35 cellular contexts compared by ENCODE assay signal in genomic region chr19:35622750-35623149, GRCh38. TPM values are rescaled to one million over a fixed set of nuclear protein-coding genes. Genes with fewer than 3 reads are reported as not detected.
"Had no signal": no experiment of that assay in that cellular context is flagged by ENCODE, and none has a peak within 500 bp of the region (broad histone marks: within the 10 kb centered on the region; RNA-seq: fewer than 3 reads in every experiment).

No MANE protein-coding gene starts in this region.

- H3K36me3 ChIP-seq: right atrium auricular region, transverse colon had no signal

- H3K79me2 ChIP-seq: hepatocyte had no signal

- H3K27ac ChIP-seq: gastroesophageal sphincter, hepatocyte, right atrium auricular region, testis, transverse colon, WERI-Rb-1 had no signal

- FAIRE-seq: endothelial cell of umbilical vein, keratinocyte, urothelium cell line had no signal

- H3K27ac Mint-ChIP-seq: activated CD4-positive, alpha-beta memory T cell treated with anti-CD3 and anti-CD28 coated beads for 36 hours; activated CD4-positive, alpha-beta T cell treated with anti-CD3 and anti-CD28 coated beads, Interleukin-2, amount 10 ng/mL, durations not matched to agents 24 days and 14 days; activated T-helper 2 cell treated with anti-CD3 and anti-CD28 coated beads, Interferon-gamma antibody, Interleukin-2, Interleukin-4, amounts not matched to agents 10 μg/mL and 5 μg/mL and 100 μg/mL, durations not matched to agents 14 hours and 24 hours and 36 hours; mesothelial cell of epicardium had no signal

- H3K9me3 Mint-ChIP-seq: activated CD4-positive, alpha-beta memory T cell treated with anti-CD3 and anti-CD28 coated beads for 36 hours; activated CD4-positive, alpha-beta T cell treated with anti-CD3 and anti-CD28 coated beads, Interleukin-2, amount 10 ng/mL, durations not matched to agents 24 days and 14 days; activated T-cell treated with anti-CD3 and anti-CD28 coated beads, Interleukin-2, amount 50 U/mL, for 4 hours; activated T-helper 2 cell treated with anti-CD3 and anti-CD28 coated beads, Interferon-gamma antibody, Interleukin-2, Interleukin-4, amounts not matched to agents 10 μg/mL and 5 μg/mL and 100 μg/mL, durations not matched to agents 14 hours and 24 hours and 36 hours; mesothelial cell of epicardium; naive B cell; stimulated activated naive B cell treated with anti-CD40 and anti-IgM and Interleukin-4, amounts not matched to agents 10 μg/mL and 1 μg/mL and 100 μg/mL, for 72 hours; T-cell had no signal

- H3K4me1 ChIP-seq: testis had no signal

- H3K27me3 ChIP-seq: gastroesophageal sphincter, hepatocyte, right atrium auricular region, testis, transverse colon had no signal

- DNase-seq: activated CD4-positive, alpha-beta memory T cell treated with anti-CD3 and anti-CD28 coated beads for 36 hours; activated CD4-positive, alpha-beta T cell treated with anti-CD3 and anti-CD28 coated beads, Interleukin-2, amount 10 ng/mL, durations not matched to agents 24 days and 14 days; activated CD4-positive, CD25-positive, alpha-beta regulatory T cell treated with anti-CD3 and anti-CD28 coated beads, Interleukin-2, amount 50 U/mL, for 72 hours; activated CD8-positive, alpha-beta memory T cell treated with anti-CD3 and anti-CD28 coated beads, Interleukin-2, amount 50 U/mL, for 48 hours; activated T-cell treated with anti-CD3 and anti-CD28 coated beads, Interleukin-2, amount 50 U/mL, for 4 hours; cortex of kidney; left cardiac atrium; naive B cell; occipital lobe; stimulated activated CD4-positive, alpha-beta T cell treated with anti-CD3 and anti-CD28 coated beads, Interleukin-1b, Interleukin-23, amount 100 ng/mL, for 48 hours; stimulated activated CD4-positive, alpha-beta T cell treated with anti-CD3 and anti-CD28 coated beads, Interleukin-4, amount 100 ng/mL, for 4 hours; stimulated activated CD8-positive, alpha-beta memory T cell treated with anti-CD3 and anti-CD28 coated beads, Interleukin-4, amount 100 ng/mL, for 48 hours; stimulated activated naive B cell treated with anti-CD40 and anti-IgM and Interleukin-4, amounts not matched to agents 10 μg/mL and 1 μg/mL and 100 μg/mL, for 72 hours; T-cell; T-helper 9 cell; testis; transverse colon; WERI-Rb-1 had no signal

- H3K4me3 ChIP-seq: gastroesophageal sphincter, hepatocyte, right atrium auricular region, smooth muscle cell, testis, transverse colon had no signal

- H3K4me2 ChIP-seq: hepatocyte, smooth muscle cell had no signal

- H2AFZ ChIP-seq: hepatocyte had no signal

- ATAC-seq: activated T-cell treated with anti-CD3 and anti-CD28 coated beads, Interleukin-2, amount 50 U/mL, for 4 hours; gastroesophageal sphincter; left cardiac atrium; stimulated activated naive B cell treated with anti-CD40 and anti-IgM and Interleukin-4, amounts not matched to agents 10 μg/mL and 1 μg/mL and 100 μg/mL, for 72 hours had no signal

- H3K9me3 ChIP-seq: gastroesophageal sphincter, right atrium auricular region, testis, transverse colon had no signal

RNA-seq across cellular contexts. Expression of gene ETV2, which starts 18.8 kb away (rescaled TPM):
- total RNA-seq: gastroesophageal sphincter, smooth muscle cell had no signal

RNA-seq across cellular contexts. Expression of gene PMIS2, which starts 36.8 kb away (rescaled TPM):
- total RNA-seq: activated CD4-positive, alpha-beta memory T cell treated with anti-CD3 and anti-CD28 coated beads for 36 hours; activated CD4-positive, alpha-beta T cell treated with anti-CD3 and anti-CD28 coated beads, Interleukin-2, amount 10 ng/mL, durations not matched to agents 24 days and 14 days; activated CD8-positive, alpha-beta memory T cell treated with anti-CD3 and anti-CD28 coated beads for 36 hours; activated T-cell treated with anti-CD3 and anti-CD28 coated beads, Interleukin-2, amount 50 U/mL, for 4 hours; activated T-helper 2 cell treated with anti-CD3 and anti-CD28 coated beads, Interferon-gamma antibody, Interleukin-2, Interleukin-4, amounts not matched to agents 10 μg/mL and 5 μg/mL and 100 μg/mL, durations not matched to agents 14 hours and 24 hours and 36 hours; chondrocyte; endothelial cell of umbilical vein; fibroblast of lung; fibroblast of villous mesenchyme; gastroesophageal sphincter; hepatocyte; left cardiac atrium; liver; mesothelial cell of epicardium; occipital lobe; pulmonary artery endothelial cell; right atrium auricular region; smooth muscle cell; T-cell; transverse colon had no signal
- polyA plus RNA-seq: endothelial cell of umbilical vein, esophagus, fibroblast of lung, hepatocyte, keratinocyte, liver, neural cell, smooth muscle cell had no signal
